Comparison of ENCODE assay signal across 9 cellular contexts in the genomic region with DNA sequence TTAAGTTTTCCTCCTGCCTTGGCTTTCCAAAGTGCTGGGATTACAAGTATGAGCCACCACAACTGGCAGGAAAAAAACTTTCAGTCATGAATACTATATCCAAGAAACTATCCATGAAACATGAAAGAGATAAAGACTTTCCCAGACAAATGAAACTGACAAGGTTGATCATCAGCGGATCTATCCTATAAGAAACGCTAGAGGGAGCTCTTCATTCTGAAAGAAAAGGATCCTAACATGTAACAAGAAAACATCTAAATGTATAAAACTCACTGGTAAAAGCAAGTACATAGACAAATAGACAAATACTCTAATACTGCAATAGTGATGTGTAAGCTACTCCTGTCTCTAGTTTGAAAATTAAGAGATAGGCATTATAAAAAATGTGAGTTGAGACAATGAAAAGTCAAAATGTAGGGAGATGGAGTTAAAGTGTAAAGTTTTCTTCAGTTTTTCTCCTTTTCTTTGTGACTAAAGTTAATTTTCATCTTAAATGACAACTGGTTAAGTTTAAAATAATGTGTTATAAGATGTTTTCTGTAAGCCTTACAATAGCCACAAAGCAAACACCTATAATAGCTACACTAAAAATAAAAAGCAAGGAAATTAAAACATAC.
A peak's percentile ranks its signal among the peaks of the same experiment; 100 is the strongest.
DNase-seq lines count a peak whose midpoint lies in the region; ATAC-seq and TF ChIP-seq lines count a peak whose summit lies in the region.
"Had no signal": no experiment of that assay in that cellular context is flagged by ENCODE, and none has a peak within 500 bp of the region (broad histone marks: within the 10 kb centered on the region; RNA-seq: fewer than 3 reads in every experiment).

No MANE protein-coding gene starts in this region.

- H2BK5ac ChIP-seq in mesenchymal stem cell (ENCODE audit: low read depth, low read length, poor library complexity, severe bottlenecking), result no peak overlapping the region

- TF ChIP-seq CTCF in breast epithelium (IDR thresholded peaks at IDR 0.05), result peak in 2 of 3 donors; percentile 33 to 41

- intact Hi-C loops in breast epithelium (cut with DNase I; ENCODE audit: low total_unique reads), result loop anchor here (10.0 kb wide), 1 partner anchor 94 kb away; no protein-coding TSS in a partner anchor

- H3K4me3 ChIP-seq in breast epithelium (no peak overlapping the region), mesenchymal stem cell (ENCODE audit: insufficient read depth in 1 of 2, low read depth in 1 of 2, low read length in 2 of 2) (no peak overlapping the region)
- H3K4me3 ChIP-seq: BLaER1 had no signal

- no peaks in the 10 kb centered on the region for H3K4me1 ChIP-seq in breast epithelium
- no peaks in the 10 kb centered on the region for H3K4me1 ChIP-seq in mesenchymal stem cell (ENCODE audit: control insufficient read depth, insufficient read depth, low read depth, low read length)

- no peak overlapping the region for H3K14ac ChIP-seq in mesenchymal stem cell (ENCODE audit: low read length in 2 of 2)

- H3K27ac ChIP-seq in breast epithelium (no peak overlapping the region), mesenchymal stem cell (ENCODE audit: low read length, poor library complexity, severe bottlenecking) (no peak overlapping the region)
- H3K27ac ChIP-seq: BLaER1 had no signal

- DNase-seq in DMS79 treated with DMSO at 0.1 percent for 48 hours (lab: John Stamatoyannopoulos, UW) (peak; percentile 41), DMS79 (lab: John Stamatoyannopoulos, UW) (no peak), NCI-H2227 (lab: John Stamatoyannopoulos, UW; ENCODE audit: unreplicated experiment) (peak; percentile 39), breast epithelium (ENCODE audit: low spot score in 2 of 2) (no peak), mesenchymal stem cell (peak; percentile 59), NCI-H2029 (lab: John Stamatoyannopoulos, UW) (no peak), GM19238 (ENCODE audit: insufficient read length, low spot score) (no peak)

- no peak for TF ChIP-seq POLR2A in breast epithelium (IDR thresholded peaks at IDR 0.05)

- no peak overlapping the region for H3K23ac ChIP-seq in mesenchymal stem cell (ENCODE audit: low read length in 2 of 2)

- H3K9me3 ChIP-seq in breast epithelium, result no peaks in the 10 kb centered on the region
- no peaks in the 10 kb centered on the region for H3K9me3 ChIP-seq in mesenchymal stem cell (ENCODE audit: control insufficient read depth, low read length)
- H3K9me3 ChIP-seq: BLaER1 had no signal

- no peak overlapping the region for H2BK12ac ChIP-seq in mesenchymal stem cell (ENCODE audit: low read length in 2 of 2)

- H3K18ac ChIP-seq in mesenchymal stem cell (ENCODE audit: low read depth in 1 of 2, low read length in 2 of 2), result no peak overlapping the region

- H4K8ac ChIP-seq in mesenchymal stem cell (ENCODE audit: low read length), result no peak overlapping the region

- H3K79me1 ChIP-seq in mesenchymal stem cell (replicated peaks; ENCODE audit: low read length, poor library complexity, severe bottlenecking), result no peaks in the 10 kb centered on the region

- H2AK5ac ChIP-seq in mesenchymal stem cell (ENCODE audit: low read length, severe bottlenecking), result no peak overlapping the region

- no peak overlapping the region for H3K4me2 ChIP-seq in mesenchymal stem cell (ENCODE audit: low read length, poor library complexity, severe bottlenecking)

- no peak for ATAC-seq in HG03442 (IDR thresholded peaks at IDR 0.05; ENCODE audit: unreplicated experiment)

- H3K4ac ChIP-seq in mesenchymal stem cell (ENCODE audit: low read depth in 1 of 2, low read length in 2 of 2), result no peak overlapping the region

- no peaks in the 10 kb centered on the region for H3K36me3 ChIP-seq in breast epithelium
- H3K36me3 ChIP-seq in mesenchymal stem cell (ENCODE audit: control insufficient read depth in 1 of 2, insufficient read depth in 2 of 2, low read depth in 1 of 2, low read length in 2 of 2), result no peaks in the 10 kb centered on the region
- H3K36me3 ChIP-seq: BLaER1 had no signal

- H2BK120ac ChIP-seq in mesenchymal stem cell (ENCODE audit: low read depth, low read length), result no peak overlapping the region

- no peak overlapping the region for H4K91ac ChIP-seq in mesenchymal stem cell (ENCODE audit: low read length)

- H2BK15ac ChIP-seq in mesenchymal stem cell (ENCODE audit: low read depth, poor library complexity, severe bottlenecking), result no peak overlapping the region

- H3K27me3 ChIP-seq in breast epithelium (no peaks in the 10 kb centered on the region), mesenchymal stem cell (ENCODE audit: control insufficient read depth in 1 of 2, insufficient read depth in 1 of 2, low read length in 2 of 2) (peaks cover 0 to 4% of the 10 kb centered on the region in 2 experiments)
- H3K27me3 ChIP-seq: BLaER1 had no signal

- 0% methylated on average over 2 of the region's 2 CpGs for WGBS in mesenchymal stem cell

- no peak overlapping the region for H3K9ac ChIP-seq in mesenchymal stem cell (ENCODE audit: low read length)
- H3K9ac ChIP-seq: BLaER1 had no signal

- H2AFZ ChIP-seq in mesenchymal stem cell (ENCODE audit: low read depth, low read length), result no peak overlapping the region

Comparison
In these comparisons a context has a peak if more than half of its experiments do, and no peak if none do; other contexts are left out.
1. DNase-seq: peak in DMS79 treated with DMSO at 0.1 percent for 48 hours (single experiment), NCI-H2227 (single experiment) and mesenchymal stem cell (single experiment); none in DMS79 (single experiment), breast epithelium (0 of 2), NCI-H2029 (single experiment) and GM19238 (single experiment).